Comparison of ENCODE assay signal across 8 cellular contexts in the genomic region with DNA sequence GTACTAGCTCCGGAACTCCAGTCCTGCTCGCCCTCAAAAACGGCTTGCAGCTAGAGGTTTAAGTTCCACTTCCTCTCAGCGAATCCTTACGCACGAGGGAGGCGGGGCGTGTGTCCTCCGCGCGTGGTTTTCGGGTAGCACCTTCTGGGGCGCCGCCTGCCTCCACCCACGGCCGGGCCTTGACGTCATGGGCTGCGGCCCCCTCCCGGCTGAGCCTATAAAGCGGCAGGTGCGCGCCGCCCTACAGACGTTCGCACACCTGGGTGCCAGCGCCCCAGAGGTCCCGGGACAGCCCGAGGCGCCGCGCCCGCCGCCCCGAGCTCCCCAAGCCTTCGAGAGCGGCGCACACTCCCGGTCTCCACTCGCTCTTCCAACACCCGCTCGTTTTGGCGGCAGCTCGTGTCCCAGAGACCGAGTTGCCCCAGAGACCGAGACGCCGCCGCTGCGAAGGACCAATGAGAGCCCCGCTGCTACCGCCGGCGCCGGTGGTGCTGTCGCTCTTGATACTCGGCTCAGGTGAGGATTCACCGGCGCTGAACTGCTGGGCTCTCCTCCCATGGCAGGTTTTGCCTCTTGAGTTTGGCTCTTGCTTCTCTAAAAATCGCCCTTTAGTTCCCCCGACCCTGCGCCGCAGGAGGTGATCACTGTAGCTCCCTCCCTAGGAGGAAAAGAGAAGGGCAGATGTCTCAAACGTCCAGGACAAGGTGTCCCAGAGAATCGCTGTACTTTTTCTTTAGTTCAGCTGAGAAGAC. TPM values are rescaled to one million over a fixed set of nuclear protein-coding genes. Genes with fewer than 3 reads are reported as not detected.
DNase-seq lines count a peak whose midpoint lies in the region; TF ChIP-seq lines count a peak whose summit lies in the region.

A gene with protein sequence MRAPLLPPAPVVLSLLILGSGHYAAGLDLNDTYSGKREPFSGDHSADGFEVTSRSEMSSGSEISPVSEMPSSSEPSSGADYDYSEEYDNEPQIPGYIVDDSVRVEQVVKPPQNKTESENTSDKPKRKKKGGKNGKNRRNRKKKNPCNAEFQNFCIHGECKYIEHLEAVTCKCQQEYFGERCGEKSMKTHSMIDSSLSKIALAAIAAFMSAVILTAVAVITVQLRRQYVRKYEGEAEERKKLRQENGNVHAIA (plus strand): TSS at position 246 of the 752 bp plus-strand sequence. CDS start 210 bp downstream, at position 456.

- H3K4me3 Mint-ChIP-seq in brain: peak within 1 kb of the TSS; percentile 80 to 94 (median 89)
- H3K4me3 Mint-ChIP-seq in immature natural killer cell: peak within 1 kb of the TSS; percentile 88 to 93 (median 91)

- H3K27me3 Mint-ChIP-seq in brain (peaks cover 47% of the 10 kb centered on the region), immature natural killer cell (ENCODE audit: low read depth in 3 of 3) (peaks cover 3 to 9% (median 6%) of the 10 kb centered on the region in 3 donors)

- TF ChIP-seq CTCF in GM06990 (IDR thresholded peaks at IDR 0.05; ENCODE audit: insufficient read depth, low read length, poor library complexity, severe bottlenecking): peak; percentile 53
- peak; percentile 58 for TF ChIP-seq CTCF in LNCAP (IDR thresholded peaks at IDR 0.05)
- TF ChIP-seq CTCF in brain (conservative IDR thresholded peaks at IDR 0.05): peak in 1 of 2 experiments; percentile 74

- peak within 1 kb of the TSS; percentile 56 for H3K4me3 ChIP-seq in GM06990 (replicated peaks; ENCODE audit: low read depth, low read length)

- H3K9me3 Mint-ChIP-seq in brain (no peaks in the 10 kb centered on the region), immature natural killer cell (no peaks in the 10 kb centered on the region)

- no peaks in the 10 kb centered on the region for H3K36me3 Mint-ChIP-seq in brain
- H3K36me3 Mint-ChIP-seq in immature natural killer cell: peaks cover 0 to 8% (median 5%) of the 10 kb centered on the region in 3 donors

- H3K4me1 Mint-ChIP-seq in brain: peaks cover 6% of the 10 kb centered on the region
- peaks cover 15 to 17% of the 10 kb centered on the region in 2 donors for H3K4me1 Mint-ChIP-seq in immature natural killer cell

- DNase-seq in GM06990 (ENCODE audit: extremely low read depth, insufficient read length): peak; percentile 79
- DNase-seq in GOT3 (lab: John Stamatoyannopoulos, UW): peak; percentile 28
- DNase-seq in UCSD-AML1 (lab: John Stamatoyannopoulos, UW; ENCODE audit: unreplicated experiment): peak; percentile 35
- DNase-seq in immature natural killer cell: peak; percentile 90 to 93 (median 93)
- DNase-seq in stimulated activated CD4-positive, alpha-beta T cell treated with anti-CD3 and anti-CD28 coated beads, Interleukin-12 subunit alpha, Interleukin-12 subunit beta, amount 100 ng/mL, for 4 hours: peak; percentile 84
- DNase-seq in NCI-H1436 (lab: John Stamatoyannopoulos, UW): no peak

- H3K27me3 ChIP-seq in GM06990 (replicated peaks; ENCODE audit: control insufficient read depth, insufficient read depth, low read length): no peaks in the 10 kb centered on the region; the same call in 1 of the 2 replicates

- no peak within 1 kb of the TSS for H3K27ac Mint-ChIP-seq in brain
- peak within 1 kb of the TSS; percentile 91 to 98 (median 94) for H3K27ac Mint-ChIP-seq in immature natural killer cell

- H3K36me3 ChIP-seq in GM06990 (ENCODE audit: control insufficient read depth, insufficient read depth, low read length): no peaks in the 10 kb centered on the region

RNA-seq across cellular contexts. Expression of the gene that starts here (rescaled TPM):
- not detected for polyA plus RNA-seq in brain (ENCODE audit: insufficient read depth, low read depth, low replicate concordance)
- polyA plus RNA-seq in immature natural killer cell: 10 to 100 TPM; 17.7 to 38.8 (median 28.8) TPM

Comparison
In these comparisons a context has a peak if more than half of its experiments do, and no peak if none do; other contexts are left out.
1. RNA of the gene that starts here (polyA plus RNA-seq): 17.7 to 38.8 TPM in immature natural killer cell; not detected in brain (single experiment); every median in the first group is over 10 times any median in the second.
2. H3K27ac Mint-ChIP-seq: peak in immature natural killer cell (6 of 6); none in brain (0 of 5).